Comparison of ENCODE assay signal across 9 cellular contexts in the genomic region with DNA sequence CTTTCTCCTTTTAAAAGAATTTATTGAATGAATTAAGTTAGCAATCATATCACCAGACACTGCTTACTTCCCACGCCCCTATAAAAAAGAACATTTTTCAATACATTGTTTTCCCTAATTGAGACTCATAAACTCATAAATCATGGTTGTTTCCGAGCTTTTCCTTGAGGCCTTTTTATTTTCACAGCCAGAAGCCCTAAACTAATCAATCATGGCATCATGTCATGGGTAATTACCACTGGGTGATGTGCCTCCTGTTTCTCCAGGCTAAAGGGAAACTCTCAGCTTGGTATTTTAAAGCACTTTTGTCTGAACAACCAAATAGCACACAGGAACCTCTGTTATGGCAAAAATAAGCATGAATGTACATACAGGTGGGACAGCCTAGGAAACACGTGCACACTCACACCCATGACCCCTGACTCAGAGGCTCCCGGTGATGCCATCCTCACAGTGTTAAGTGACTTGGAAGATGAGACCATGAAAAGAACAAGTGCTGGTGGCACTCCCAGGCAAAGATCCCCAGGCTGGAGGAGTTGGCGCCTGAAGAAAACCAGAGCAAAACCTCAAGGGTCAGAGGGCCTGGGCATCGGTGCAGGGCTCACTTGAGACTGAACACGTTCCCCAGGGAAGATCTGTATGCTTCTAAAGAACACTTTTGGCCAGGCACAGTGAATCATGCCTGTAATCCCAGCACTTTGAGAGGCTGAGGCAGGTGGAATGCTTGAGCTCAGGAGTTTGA.
A peak's percentile ranks its signal among the peaks of the same experiment; 100 is the strongest.
DNase-seq lines count a peak whose midpoint lies in the region; ATAC-seq and TF ChIP-seq lines count a peak whose summit lies in the region.
"Had no signal": no experiment of that assay in that cellular context is flagged by ENCODE, and none has a peak within 500 bp of the region (broad histone marks: within the 10 kb centered on the region; RNA-seq: fewer than 3 reads in every experiment).

No MANE protein-coding gene starts in this region.

- DNase-seq in NCI-H2171 treated with DMSO at 0.1 percent for 48 hours (lab: John Stamatoyannopoulos, UW) (peak; percentile 55), NCI-H2171 (lab: John Stamatoyannopoulos, UW) (no peak), NCI-H2227 (lab: John Stamatoyannopoulos, UW; ENCODE audit: unreplicated experiment) (peak; percentile 54), osteocyte (ENCODE audit: extremely low spot score, unreplicated experiment) (no peak), NCI-H2029 treated with DMSO at 0.1 percent for 48 hours (lab: John Stamatoyannopoulos, UW) (no peak), T-helper 17 cell (no peak)
- DNase-seq: 8988T had no signal

- no peaks in the 10 kb centered on the region for H3K9me3 Mint-ChIP-seq in dendritic cell treated with granulocyte-macrophage colony-stimulating factor and Interleukin-4, amounts not matched to agents 40 ng/mL and 50 ng/mL, for 4 days
- H3K9me3 Mint-ChIP-seq in osteocyte (ENCODE audit: unreplicated experiment) = no peaks in the 10 kb centered on the region

- no peaks in the 10 kb centered on the region for H3K9me3 ChIP-seq in T-helper 17 cell (ENCODE audit: control insufficient read depth, low read length, poor library complexity, severe bottlenecking)

- no peak for TF ChIP-seq CTCF in osteocyte (IDR thresholded peaks at IDR 0.05)

- H3K36me3 Mint-ChIP-seq in dendritic cell treated with granulocyte-macrophage colony-stimulating factor and Interleukin-4, amounts not matched to agents 40 ng/mL and 50 ng/mL, for 4 days (ENCODE audit: low read depth) = no peaks in the 10 kb centered on the region
- H3K36me3 Mint-ChIP-seq in osteocyte (ENCODE audit: unreplicated experiment) = no peaks in the 10 kb centered on the region
- H3K36me3 Mint-ChIP-seq in T-helper 17 cell (ENCODE audit: low read depth) = no peaks in the 10 kb centered on the region

- intact Hi-C loops in dendritic cell treated with granulocyte-macrophage colony-stimulating factor and Interleukin-4, amounts not matched to agents 40 ng/mL and 50 ng/mL, for 4 days (cut with micrococcal nuclease) = no loop called here

- TF ChIP-seq POLR2A in GM18505 (IDR thresholded peaks at IDR 0.05; ENCODE audit: borderline replicate concordance, extremely low read depth, insufficient read depth, insufficient read length) = no peak

- H3K27ac Mint-ChIP-seq in dendritic cell treated with granulocyte-macrophage colony-stimulating factor and Interleukin-4, amounts not matched to agents 40 ng/mL and 50 ng/mL, for 4 days = peak overlapping the region; percentile 68
- H3K27ac Mint-ChIP-seq in osteocyte (ENCODE audit: unreplicated experiment) (peak overlapping the region; percentile 23), T-helper 17 cell (no peak overlapping the region)

- ATAC-seq in GM18505 (IDR thresholded peaks at IDR 0.05; ENCODE audit: unreplicated experiment) (no peak), T-helper 17 cell (no peak)

- no peak overlapping the region for H3K4me3 Mint-ChIP-seq in dendritic cell treated with granulocyte-macrophage colony-stimulating factor and Interleukin-4, amounts not matched to agents 40 ng/mL and 50 ng/mL, for 4 days
- no peak overlapping the region for H3K4me3 Mint-ChIP-seq in osteocyte (ENCODE audit: unreplicated experiment)
- H3K4me3 Mint-ChIP-seq in T-helper 17 cell = no peak overlapping the region

- H3K27me3 Mint-ChIP-seq in dendritic cell treated with granulocyte-macrophage colony-stimulating factor and Interleukin-4, amounts not matched to agents 40 ng/mL and 50 ng/mL, for 4 days = peaks cover 5% of the 10 kb centered on the region
- H3K27me3 Mint-ChIP-seq in osteocyte (ENCODE audit: unreplicated experiment) (no peaks in the 10 kb centered on the region), T-helper 17 cell (no peaks in the 10 kb centered on the region)

- H3K4me1 Mint-ChIP-seq in dendritic cell treated with granulocyte-macrophage colony-stimulating factor and Interleukin-4, amounts not matched to agents 40 ng/mL and 50 ng/mL, for 4 days (ENCODE audit: low read depth) = peaks cover 20% of the 10 kb centered on the region
- H3K4me1 Mint-ChIP-seq in osteocyte (ENCODE audit: unreplicated experiment) (peaks cover 36% of the 10 kb centered on the region), T-helper 17 cell (peaks cover 15% of the 10 kb centered on the region)

Comparison
In these comparisons a context has a peak if more than half of its experiments do, and no peak if none do; other contexts are left out.
1. DNase-seq: peak in NCI-H2171 treated with DMSO at 0.1 percent for 48 hours (single experiment) and NCI-H2227 (single experiment); none in NCI-H2171 (single experiment), osteocyte (single experiment), NCI-H2029 treated with DMSO at 0.1 percent for 48 hours (single experiment) and T-helper 17 cell (0 of 3).